ENCODE assay signal across 12 cellular contexts in genomic region chr17:76080207-76080933, GRCh38. TPM values are rescaled to one million over a fixed set of nuclear protein-coding genes. Genes with fewer than 3 reads are reported as not detected.
A peak's percentile ranks its signal among the peaks of the same experiment; 100 is the strongest.
DNase-seq lines count a peak whose midpoint lies in the region; ATAC-seq and TF ChIP-seq lines count a peak whose summit lies in the region.
"Had no signal": no experiment of that assay in that cellular context is flagged by ENCODE, and none has a peak within 500 bp of the region (broad histone marks: within the 10 kb centered on the region; RNA-seq: fewer than 3 reads in every experiment).

No MANE protein-coding gene starts in this region.

- H3K27ac Mint-ChIP-seq in CD4-positive, alpha-beta T cell, result peak overlapping the region; percentile 58

- ATAC-seq in CD4-positive, alpha-beta T cell (ENCODE audit: poor library complexity), result peak; percentile 16
- ATAC-seq: gastrocnemius medialis had no signal

- peak overlapping the region; percentile 41 for H3K4me3 ChIP-seq in iPS-15b (ENCODE audit: low read depth, low read length)
- H3K4me3 ChIP-seq: gastrocnemius medialis, HAP-1, tibial artery had no signal

- in situ Hi-C loops in KBM-7 (cut with MboI; ENCODE audit: low pct_unique_long_range_greater_than_20kb, low sequenced_read_pairs), result no loop called here

- intact Hi-C loops in CD4-positive, alpha-beta T cell (cut with DNase I, micrococcal nuclease), result no loop called here

- H3K4me3 Mint-ChIP-seq in CD4-positive, alpha-beta T cell, result no peak overlapping the region
- H3K4me3 Mint-ChIP-seq: naive B cell had no signal

- peaks cover 15% of the 10 kb centered on the region for H3K27me3 ChIP-seq in CD4-positive, alpha-beta T cell (ENCODE audit: control insufficient read depth, insufficient read depth, low read length)
- H3K27me3 ChIP-seq in iPS-15b (ENCODE audit: control insufficient read depth, insufficient read depth, low read length), result peaks cover 47% of the 10 kb centered on the region

- H3K9ac ChIP-seq in iPS-15b (ENCODE audit: low read depth, low read length), result peak overlapping the region; percentile 65

- H3K36me3 ChIP-seq in iPS-15b (ENCODE audit: control insufficient read depth, insufficient read depth, low read length), result peaks cover 22% of the 10 kb centered on the region

- H3K4me1 ChIP-seq in iPS-15b (ENCODE audit: control insufficient read depth, insufficient read depth, low read length), result peaks cover 17% of the 10 kb centered on the region
- H3K4me1 ChIP-seq: HAP-1 had no signal

- POLR2A ChIA-PET in CD4-positive, alpha-beta T cell (lab: Charles Lee), result interaction anchor here (0.8 to 1.9 kb wide), 7 partner anchors 10 to 304 kb away, joined by 3 to 13 read pairs (median 4); partner anchors contain the start of genes ACOX1, EXOC7 and TEN1

- TF ChIP-seq CTCF in CD4-positive, alpha-beta T cell (IDR thresholded peaks at IDR 0.05), result no peak

- H3K9me3 Mint-ChIP-seq in CD4-positive, alpha-beta T cell, result no peaks in the 10 kb centered on the region

- H3K36me3 Mint-ChIP-seq in CD4-positive, alpha-beta T cell (ENCODE audit: low read depth), result peaks cover 14% of the 10 kb centered on the region

- no peak for DNase-seq in CD4-positive, alpha-beta T cell
- DNase-seq in KBM-7, result peak; percentile 8
- no peak for DNase-seq in SW 1271 (lab: John Stamatoyannopoulos, UW)
- no peak for DNase-seq in effector CD4-positive, alpha-beta T cell
- no peak for DNase-seq in T1000 (lab: John Stamatoyannopoulos, UW)
- DNase-seq: naive B cell; NCI-H446; stimulated activated CD4-positive, alpha-beta T cell treated with anti-CD3 and anti-CD28 coated beads, Interleukin-4, amount 100 ng/mL, for 24 hours; tibial artery had no signal

- peaks cover 25% of the 10 kb centered on the region for H3K27me3 Mint-ChIP-seq in CD4-positive, alpha-beta T cell

- CTCF ChIA-PET in CD4-positive, alpha-beta T cell (lab: Charles Lee), result interaction anchor here (0.6 to 1.6 kb wide), 3 partner anchors 13 to 199 kb away, joined by 3 to 4 read pairs (median 3); no protein-coding TSS in a partner anchor

- peaks cover 40% of the 10 kb centered on the region for H3K4me1 Mint-ChIP-seq in CD4-positive, alpha-beta T cell (ENCODE audit: low read depth)

- H3K9me3 ChIP-seq in CD4-positive, alpha-beta T cell (ENCODE audit: control insufficient read depth, low read length), result no peaks in the 10 kb centered on the region
- H3K9me3 ChIP-seq in iPS-15b (ENCODE audit: control insufficient read depth, insufficient read depth, low read length), result no peaks in the 10 kb centered on the region
- H3K9me3 ChIP-seq: gastrocnemius medialis, HAP-1, tibial artery had no signal

- H3K27ac ChIP-seq in CD4-positive, alpha-beta T cell (ENCODE audit: low read depth, low read length), result no peak overlapping the region
- H3K27ac ChIP-seq: gastrocnemius medialis, tibial artery had no signal

RNA-seq across cellular contexts. Expression of gene ZACN, which starts 1.4 kb away (rescaled TPM):
- under 1 TPM; 0.69 to 0.98 TPM for total RNA-seq in CD4-positive, alpha-beta T cell
- total RNA-seq: gastrocnemius medialis had no signal

RNA-seq across cellular contexts. Expression of gene GALR2, which starts 5.8 kb away (rescaled TPM):
- 1 to 10 TPM in 1 of 2 experiments, under 1 TPM in 1; 0.59 to 1.0 TPM for total RNA-seq in CD4-positive, alpha-beta T cell

RNA-seq across cellular contexts. Expression of gene SRP68, which starts 8.1 kb away (rescaled TPM):
- 100 to 1,000 TPM; 106 to 108 TPM for total RNA-seq in CD4-positive, alpha-beta T cell

RNA-seq across cellular contexts. Expression of gene EXOC7, which starts 23.2 kb away (rescaled TPM):
- 10 to 100 TPM; 88.1 to 90.6 TPM for total RNA-seq in CD4-positive, alpha-beta T cell

RNA-seq across cellular contexts. Expression of gene EVPL, which starts 53.3 kb away (rescaled TPM):
- under 1 TPM; 0.14 to 0.38 TPM for total RNA-seq in CD4-positive, alpha-beta T cell
